In the genomic region with DNA sequence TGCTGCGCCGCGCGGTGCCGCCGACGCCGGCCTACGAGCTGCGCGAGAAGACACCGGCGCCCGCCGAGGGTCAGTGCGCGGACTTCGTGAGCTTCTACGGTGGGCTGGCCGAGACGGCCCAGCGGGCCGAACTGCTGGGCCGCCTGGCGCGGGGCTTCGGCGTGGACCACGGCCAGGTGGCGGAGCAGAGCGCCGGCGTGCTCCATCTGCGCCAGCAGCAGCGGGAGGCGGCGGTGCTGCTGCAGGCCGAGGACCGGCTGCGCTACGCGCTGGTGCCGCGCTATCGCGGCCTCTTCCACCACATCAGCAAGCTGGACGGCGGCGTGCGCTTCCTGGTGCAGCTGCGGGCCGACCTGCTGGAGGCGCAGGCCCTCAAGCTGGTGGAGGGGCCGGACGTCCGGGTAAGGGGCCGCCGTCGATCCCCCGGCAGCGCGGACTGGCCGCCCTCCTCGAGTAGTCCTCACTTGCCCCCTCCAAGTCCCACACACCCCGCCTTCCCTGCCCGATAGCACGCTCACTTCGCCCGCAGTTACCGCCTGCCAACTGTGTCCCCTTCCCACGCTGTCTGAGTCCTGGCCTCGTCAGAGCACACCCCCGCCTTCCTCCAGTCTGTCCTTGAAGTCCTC, we compare ENCODE assay signal across 1 cellular context.
TF ChIP-seq lines count a peak whose summit lies in the region.

No MANE protein-coding gene starts in this region.

TF ChIP-seq in K562, 482 proteins besides CTCF, POLR2A, EP300 and RAD21 (continues in another document):
- no peak for TF ChIP-seq CBX8 (IDR thresholded peaks at IDR 0.05; ENCODE audit: borderline replicate concordance, extremely low read depth, low read depth, low read length, poor library complexity, severe bottlenecking)
- TF ChIP-seq SRSF7 (optimal IDR thresholded peaks at IDR 0.05; ENCODE audit: low read depth, low read length), result no peak
- no peak for TF ChIP-seq MBD2 (IDR thresholded peaks at IDR 0.05; ENCODE audit: borderline replicate concordance, low read depth)
- peak; percentile 8; the same call in 1 of the 2 replicates for TF ChIP-seq GATAD2B (IDR thresholded peaks at IDR 0.05; ENCODE audit: borderline replicate concordance)
- TF ChIP-seq ZNF24 (IDR thresholded peaks at IDR 0.05), result no peak
- TF ChIP-seq, protein P1, sequence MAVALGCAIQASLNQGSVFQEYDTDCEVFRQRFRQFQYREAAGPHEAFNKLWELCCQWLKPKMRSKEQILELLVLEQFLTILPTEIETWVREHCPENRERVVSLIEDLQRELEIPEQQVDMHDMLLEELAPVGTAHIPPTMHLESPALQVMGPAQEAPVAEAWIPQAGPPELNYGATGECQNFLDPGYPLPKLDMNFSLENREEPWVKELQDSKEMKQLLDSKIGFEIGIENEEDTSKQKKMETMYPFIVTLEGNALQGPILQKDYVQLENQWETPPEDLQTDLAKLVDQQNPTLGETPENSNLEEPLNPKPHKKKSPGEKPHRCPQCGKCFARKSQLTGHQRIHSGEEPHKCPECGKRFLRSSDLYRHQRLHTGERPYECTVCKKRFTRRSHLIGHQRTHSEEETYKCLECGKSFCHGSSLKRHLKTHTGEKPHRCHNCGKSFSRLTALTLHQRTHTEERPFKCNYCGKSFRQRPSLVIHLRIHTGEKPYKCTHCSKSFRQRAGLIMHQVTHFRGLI (CRISPR knock-in tag; IDR thresholded peaks at IDR 0.05), result no peak
- no peak for TF ChIP-seq KAT2B (IDR thresholded peaks at IDR 0.05; ENCODE audit: low read depth, low read length)
- TF ChIP-seq ZNF354B (CRISPR knock-in tag; IDR thresholded peaks at IDR 0.05), result no peak
- TF ChIP-seq PHF20 (IDR thresholded peaks at IDR 0.05; ENCODE audit: partially characterized antibody), result no peak
- TF ChIP-seq EP400 (IDR thresholded peaks at IDR 0.05), result no peak
- TF ChIP-seq MED1 (CRISPR knock-in tag; IDR thresholded peaks at IDR 0.05; ENCODE audit: borderline replicate concordance), result no peak
- peak; percentile 49 for TF ChIP-seq HMGN3 (IDR thresholded peaks at IDR 0.05; ENCODE audit: borderline replicate concordance, extremely low read depth, insufficient read length, low read depth, low read length)
- no peak for TF ChIP-seq PHB (CRISPR knock-in tag; IDR thresholded peaks at IDR 0.05)
- no peak for TF ChIP-seq SAFB2 (IDR thresholded peaks at IDR 0.05; ENCODE audit: borderline replicate concordance, low read depth, low read length, severe bottlenecking)
- TF ChIP-seq MCM3 (IDR thresholded peaks at IDR 0.05), result no peak
- no peak for TF ChIP-seq NCOA4 (IDR thresholded peaks at IDR 0.05; ENCODE audit: partially characterized antibody)
- no peak for TF ChIP-seq ZNF76 (CRISPR knock-in tag; IDR thresholded peaks at IDR 0.05; ENCODE audit: borderline replicate concordance)
- TF ChIP-seq, protein P2, sequence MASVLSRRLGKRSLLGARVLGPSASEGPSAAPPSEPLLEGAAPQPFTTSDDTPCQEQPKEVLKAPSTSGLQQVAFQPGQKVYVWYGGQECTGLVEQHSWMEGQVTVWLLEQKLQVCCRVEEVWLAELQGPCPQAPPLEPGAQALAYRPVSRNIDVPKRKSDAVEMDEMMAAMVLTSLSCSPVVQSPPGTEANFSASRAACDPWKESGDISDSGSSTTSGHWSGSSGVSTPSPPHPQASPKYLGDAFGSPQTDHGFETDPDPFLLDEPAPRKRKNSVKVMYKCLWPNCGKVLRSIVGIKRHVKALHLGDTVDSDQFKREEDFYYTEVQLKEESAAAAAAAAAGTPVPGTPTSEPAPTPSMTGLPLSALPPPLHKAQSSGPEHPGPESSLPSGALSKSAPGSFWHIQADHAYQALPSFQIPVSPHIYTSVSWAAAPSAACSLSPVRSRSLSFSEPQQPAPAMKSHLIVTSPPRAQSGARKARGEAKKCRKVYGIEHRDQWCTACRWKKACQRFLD (CRISPR knock-in tag; IDR thresholded peaks at IDR 0.05), result no peak
- TF ChIP-seq TCF7L2 (IDR thresholded peaks at IDR 0.05; ENCODE audit: low read depth, low read length), result no peak
- no peak for TF ChIP-seq TARDBP (IDR thresholded peaks at IDR 0.05)
- no peak for TF ChIP-seq BRCA1 (IDR thresholded peaks at IDR 0.05)
- no peak for TF ChIP-seq BRCA1 (CRISPR knock-in tag; IDR thresholded peaks at IDR 0.05)
- TF ChIP-seq TBL1XR1 (IDR thresholded peaks at IDR 0.05; ENCODE audit: low read length in 2 of 2), result no peak
- peak; percentile 6 for TF ChIP-seq ARHGAP35 (IDR thresholded peaks at IDR 0.05; ENCODE audit: partially characterized antibody)
- TF ChIP-seq, protein P3, sequence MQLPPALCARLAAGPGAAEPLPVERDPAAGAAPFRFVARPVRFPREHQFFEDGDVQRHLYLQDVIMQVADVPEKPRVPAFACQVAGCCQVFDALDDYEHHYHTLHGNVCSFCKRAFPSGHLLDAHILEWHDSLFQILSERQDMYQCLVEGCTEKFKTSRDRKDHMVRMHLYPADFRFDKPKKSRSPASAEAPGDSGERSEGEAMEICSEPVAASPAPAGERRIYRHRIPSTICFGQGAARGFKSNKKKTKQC (CRISPR knock-in tag; IDR thresholded peaks at IDR 0.05), result peak; percentile 64
- TF ChIP-seq HDGF (IDR thresholded peaks at IDR 0.05), result no peak
- no peak for TF ChIP-seq CCAR2 (IDR thresholded peaks at IDR 0.05; ENCODE audit: low read depth, low read length)
- TF ChIP-seq TAF7 (tag; IDR thresholded peaks at IDR 0.05), result no peak
- no peak for TF ChIP-seq NBN (IDR thresholded peaks at IDR 0.05; ENCODE audit: low read depth)
- TF ChIP-seq PHTF2 (CRISPR knock-in tag; IDR thresholded peaks at IDR 0.05), result no peak
- no peak for TF ChIP-seq SRF (CRISPR knock-in tag; IDR thresholded peaks at IDR 0.05)
- TF ChIP-seq XRCC5 (IDR thresholded peaks at IDR 0.05; ENCODE audit: low read depth, low read length), result no peak
- TF ChIP-seq, protein P4, sequence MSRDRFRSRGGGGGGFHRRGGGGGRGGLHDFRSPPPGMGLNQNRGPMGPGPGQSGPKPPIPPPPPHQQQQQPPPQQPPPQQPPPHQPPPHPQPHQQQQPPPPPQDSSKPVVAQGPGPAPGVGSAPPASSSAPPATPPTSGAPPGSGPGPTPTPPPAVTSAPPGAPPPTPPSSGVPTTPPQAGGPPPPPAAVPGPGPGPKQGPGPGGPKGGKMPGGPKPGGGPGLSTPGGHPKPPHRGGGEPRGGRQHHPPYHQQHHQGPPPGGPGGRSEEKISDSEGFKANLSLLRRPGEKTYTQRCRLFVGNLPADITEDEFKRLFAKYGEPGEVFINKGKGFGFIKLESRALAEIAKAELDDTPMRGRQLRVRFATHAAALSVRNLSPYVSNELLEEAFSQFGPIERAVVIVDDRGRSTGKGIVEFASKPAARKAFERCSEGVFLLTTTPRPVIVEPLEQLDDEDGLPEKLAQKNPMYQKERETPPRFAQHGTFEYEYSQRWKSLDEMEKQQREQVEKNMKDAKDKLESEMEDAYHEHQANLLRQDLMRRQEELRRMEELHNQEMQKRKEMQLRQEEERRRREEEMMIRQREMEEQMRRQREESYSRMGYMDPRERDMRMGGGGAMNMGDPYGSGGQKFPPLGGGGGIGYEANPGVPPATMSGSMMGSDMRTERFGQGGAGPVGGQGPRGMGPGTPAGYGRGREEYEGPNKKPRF (IDR thresholded peaks at IDR 0.05; ENCODE audit: low read depth, low read length), result no peak
- TF ChIP-seq, protein P5, sequence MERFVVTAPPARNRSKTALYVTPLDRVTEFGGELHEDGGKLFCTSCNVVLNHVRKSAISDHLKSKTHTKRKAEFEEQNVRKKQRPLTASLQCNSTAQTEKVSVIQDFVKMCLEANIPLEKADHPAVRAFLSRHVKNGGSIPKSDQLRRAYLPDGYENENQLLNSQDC (CRISPR knock-in tag; IDR thresholded peaks at IDR 0.05), result no peak
- no peak for TF ChIP-seq RBM22 (IDR thresholded peaks at IDR 0.05; ENCODE audit: low read depth, low read length, poor library complexity, severe bottlenecking)
- TF ChIP-seq TAF1 (IDR thresholded peaks at IDR 0.05; ENCODE audit: control insufficient read depth, extremely low read depth, insufficient read depth, low read length, severe bottlenecking), result no peak
- no peak for TF ChIP-seq TEAD2 (tag; IDR thresholded peaks at IDR 0.05)
- no peak for TF ChIP-seq EZH2 (IDR thresholded peaks at IDR 0.05; ENCODE audit: borderline replicate concordance, low read depth, low read length)
- no peak for TF ChIP-seq NFIX (CRISPR knock-in tag; IDR thresholded peaks at IDR 0.05; ENCODE audit: low read depth)
- no peak for TF ChIP-seq ZNF695 (CRISPR knock-in tag; IDR thresholded peaks at IDR 0.05)
- no peak for TF ChIP-seq SNRNP70 (optimal IDR thresholded peaks at IDR 0.05; ENCODE audit: low read depth, low read length)
- TF ChIP-seq HDAC6 (IDR thresholded peaks at IDR 0.05; ENCODE audit: low read depth, low read length), result no peak
- TF ChIP-seq, protein P6, sequence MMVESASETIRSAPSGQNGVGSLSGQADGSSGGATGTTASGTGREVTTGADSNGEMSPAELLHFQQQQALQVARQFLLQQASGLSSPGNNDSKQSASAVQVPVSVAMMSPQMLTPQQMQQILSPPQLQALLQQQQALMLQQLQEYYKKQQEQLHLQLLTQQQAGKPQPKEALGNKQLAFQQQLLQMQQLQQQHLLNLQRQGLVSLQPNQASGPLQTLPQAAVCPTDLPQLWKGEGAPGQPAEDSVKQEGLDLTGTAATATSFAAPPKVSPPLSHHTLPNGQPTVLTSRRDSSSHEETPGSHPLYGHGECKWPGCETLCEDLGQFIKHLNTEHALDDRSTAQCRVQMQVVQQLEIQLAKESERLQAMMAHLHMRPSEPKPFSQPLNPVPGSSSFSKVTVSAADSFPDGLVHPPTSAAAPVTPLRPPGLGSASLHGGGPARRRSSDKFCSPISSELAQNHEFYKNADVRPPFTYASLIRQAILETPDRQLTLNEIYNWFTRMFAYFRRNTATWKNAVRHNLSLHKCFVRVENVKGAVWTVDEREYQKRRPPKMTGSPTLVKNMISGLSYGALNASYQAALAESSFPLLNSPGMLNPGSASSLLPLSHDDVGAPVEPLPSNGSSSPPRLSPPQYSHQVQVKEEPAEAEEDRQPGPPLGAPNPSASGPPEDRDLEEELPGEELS (CRISPR knock-in tag; IDR thresholded peaks at IDR 0.05; ENCODE audit: borderline replicate concordance), result no peak
- no peak for TF ChIP-seq KAT7 (CRISPR knock-in tag; IDR thresholded peaks at IDR 0.05; ENCODE audit: borderline replicate concordance)
- no peak for TF ChIP-seq GTF2F1 (IDR thresholded peaks at IDR 0.05; ENCODE audit: low read depth, low read length)
- no peak for TF ChIP-seq ZNF79 (CRISPR knock-in tag; IDR thresholded peaks at IDR 0.05; ENCODE audit: low read depth)
- TF ChIP-seq, protein P7, sequence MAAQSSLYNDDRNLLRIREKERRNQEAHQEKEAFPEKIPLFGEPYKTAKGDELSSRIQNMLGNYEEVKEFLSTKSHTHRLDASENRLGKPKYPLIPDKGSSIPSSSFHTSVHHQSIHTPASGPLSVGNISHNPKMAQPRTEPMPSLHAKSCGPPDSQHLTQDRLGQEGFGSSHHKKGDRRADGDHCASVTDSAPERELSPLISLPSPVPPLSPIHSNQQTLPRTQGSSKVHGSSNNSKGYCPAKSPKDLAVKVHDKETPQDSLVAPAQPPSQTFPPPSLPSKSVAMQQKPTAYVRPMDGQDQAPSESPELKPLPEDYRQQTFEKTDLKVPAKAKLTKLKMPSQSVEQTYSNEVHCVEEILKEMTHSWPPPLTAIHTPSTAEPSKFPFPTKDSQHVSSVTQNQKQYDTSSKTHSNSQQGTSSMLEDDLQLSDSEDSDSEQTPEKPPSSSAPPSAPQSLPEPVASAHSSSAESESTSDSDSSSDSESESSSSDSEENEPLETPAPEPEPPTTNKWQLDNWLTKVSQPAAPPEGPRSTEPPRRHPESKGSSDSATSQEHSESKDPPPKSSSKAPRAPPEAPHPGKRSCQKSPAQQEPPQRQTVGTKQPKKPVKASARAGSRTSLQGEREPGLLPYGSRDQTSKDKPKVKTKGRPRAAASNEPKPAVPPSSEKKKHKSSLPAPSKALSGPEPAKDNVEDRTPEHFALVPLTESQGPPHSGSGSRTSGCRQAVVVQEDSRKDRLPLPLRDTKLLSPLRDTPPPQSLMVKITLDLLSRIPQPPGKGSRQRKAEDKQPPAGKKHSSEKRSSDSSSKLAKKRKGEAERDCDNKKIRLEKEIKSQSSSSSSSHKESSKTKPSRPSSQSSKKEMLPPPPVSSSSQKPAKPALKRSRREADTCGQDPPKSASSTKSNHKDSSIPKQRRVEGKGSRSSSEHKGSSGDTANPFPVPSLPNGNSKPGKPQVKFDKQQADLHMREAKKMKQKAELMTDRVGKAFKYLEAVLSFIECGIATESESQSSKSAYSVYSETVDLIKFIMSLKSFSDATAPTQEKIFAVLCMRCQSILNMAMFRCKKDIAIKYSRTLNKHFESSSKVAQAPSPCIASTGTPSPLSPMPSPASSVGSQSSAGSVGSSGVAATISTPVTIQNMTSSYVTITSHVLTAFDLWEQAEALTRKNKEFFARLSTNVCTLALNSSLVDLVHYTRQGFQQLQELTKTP (IDR thresholded peaks at IDR 0.05; ENCODE audit: low read depth in 1 of 2, partially characterized antibody in 2 of 2), result no peak
